32 cellular contexts compared by ENCODE assay signal in the genomic region with DNA sequence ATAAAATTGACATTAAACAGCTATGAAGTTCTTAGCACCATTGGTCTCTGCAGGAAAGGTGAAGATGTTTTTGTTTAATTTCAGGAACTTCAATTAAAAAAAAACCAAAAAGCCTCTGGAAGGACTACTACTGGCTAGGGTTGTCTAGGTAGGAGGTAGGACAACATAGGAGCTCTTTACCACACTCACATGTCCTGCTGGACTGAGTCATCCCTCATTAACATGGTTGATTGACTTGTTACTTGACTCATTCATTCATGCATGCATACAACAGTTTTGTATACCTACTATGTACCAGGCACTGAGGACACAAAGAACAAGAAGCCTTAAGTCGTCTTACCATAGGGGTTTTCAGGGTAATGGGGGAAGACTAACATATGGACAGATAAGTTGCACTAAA.
"Had no signal": no experiment of that assay in that cellular context is flagged by ENCODE, and none has a peak within 500 bp of the region (broad histone marks: within the 10 kb centered on the region; RNA-seq: fewer than 3 reads in every experiment).

No MANE protein-coding gene starts in this region.

- ATAC-seq: activated CD8-positive, alpha-beta memory T cell treated with anti-CD3 and anti-CD28 coated beads, Interleukin-2, amount 10 ng/mL, durations not matched to agents 7 days and 5 days; activated naive CD8-positive, alpha-beta T cell treated with anti-CD3 and anti-CD28 coated beads, Interleukin-2, amount 50 U/mL, for 24 hours; K562 had no signal

- H3K4me3 Mint-ChIP-seq: activated B cell treated with CpG ODN at 0.5 μM for 24 hours; activated CD4-positive, alpha-beta memory T cell treated with anti-CD3 and anti-CD28 coated beads, Interleukin-2, amount 10 ng/mL, durations not matched to agents 7 days and 5 days; activated CD8-positive, alpha-beta memory T cell treated with anti-CD3 and anti-CD28 coated beads, Interleukin-2, amount 10 ng/mL, durations not matched to agents 7 days and 5 days; activated naive CD4-positive, alpha-beta T cell treated with anti-CD3 and anti-CD28 coated beads, Interleukin-2, amount 10 ng/mL, durations not matched to agents 7 days and 5 days; activated naive CD8-positive, alpha-beta T cell; activated naive CD8-positive, alpha-beta T cell treated with anti-CD3 and anti-CD28 coated beads, Interleukin-2, amount 50 U/mL, for 24 hours had no signal

- H3K27me3 ChIP-seq: MG63 had no signal

- H3K27ac Mint-ChIP-seq: activated B cell treated with CpG ODN at 0.5 μM for 24 hours; activated CD4-positive, alpha-beta memory T cell treated with anti-CD3 and anti-CD28 coated beads, Interleukin-2, amount 10 ng/mL, durations not matched to agents 7 days and 5 days; activated CD8-positive, alpha-beta memory T cell treated with anti-CD3 and anti-CD28 coated beads, Interleukin-2, amount 10 ng/mL, durations not matched to agents 7 days and 5 days; activated naive CD4-positive, alpha-beta T cell treated with anti-CD3 and anti-CD28 coated beads, Interleukin-2, amount 10 ng/mL, durations not matched to agents 7 days and 5 days; activated naive CD8-positive, alpha-beta T cell; activated naive CD8-positive, alpha-beta T cell treated with anti-CD3 and anti-CD28 coated beads, Interleukin-2, amount 50 U/mL, for 24 hours had no signal

- H3K36me3 Mint-ChIP-seq: activated CD8-positive, alpha-beta memory T cell treated with anti-CD3 and anti-CD28 coated beads, Interleukin-2, amount 10 ng/mL, durations not matched to agents 7 days and 5 days; activated naive CD4-positive, alpha-beta T cell treated with anti-CD3 and anti-CD28 coated beads, Interleukin-2, amount 10 ng/mL, durations not matched to agents 7 days and 5 days; activated naive CD8-positive, alpha-beta T cell had no signal

- H3K27ac ChIP-seq: PC-9, VCaP had no signal

- H3K4me1 Mint-ChIP-seq: activated B cell treated with CpG ODN at 0.5 μM for 24 hours; activated CD4-positive, alpha-beta memory T cell treated with anti-CD3 and anti-CD28 coated beads, Interleukin-2, amount 10 ng/mL, durations not matched to agents 7 days and 5 days; activated CD8-positive, alpha-beta memory T cell treated with anti-CD3 and anti-CD28 coated beads, Interleukin-2, amount 10 ng/mL, durations not matched to agents 7 days and 5 days; activated naive CD4-positive, alpha-beta T cell treated with anti-CD3 and anti-CD28 coated beads, Interleukin-2, amount 10 ng/mL, durations not matched to agents 7 days and 5 days; activated naive CD8-positive, alpha-beta T cell treated with anti-CD3 and anti-CD28 coated beads, Interleukin-2, amount 50 U/mL, for 24 hours had no signal

- DNase-seq: activated B cell treated with CpG ODN at 0.5 μM for 24 hours; activated CD4-positive, alpha-beta memory T cell treated with anti-CD3 and anti-CD28 coated beads, Interleukin-2, amount 10 ng/mL, durations not matched to agents 7 days and 5 days; activated CD4-positive, alpha-beta T cell treated with anti-CD3 and anti-CD28 coated beads for 4 hours; activated CD4-positive, alpha-beta T cell treated with anti-CD3 and anti-CD28 coated beads, Interleukin-2, amount 50 U/mL, for 1 hour; activated CD4-positive, CD25-positive, alpha-beta regulatory T cell treated with anti-CD3 and anti-CD28 coated beads, Interleukin-2, amount 50 U/mL, for 72 hours; activated CD8-positive, alpha-beta memory T cell treated with anti-CD3 and anti-CD28 coated beads for 24 hours; activated CD8-positive, alpha-beta memory T cell treated with anti-CD3 and anti-CD28 coated beads, Interleukin-2, amount 10 ng/mL, durations not matched to agents 7 days and 5 days; activated CD8-positive, alpha-beta memory T cell treated with anti-CD3 and anti-CD28 coated beads, Interleukin-2, amount 50 U/mL, for 48 hours; activated effector memory CD4-positive, alpha-beta T cell treated with Interleukin-2 at 50 U/mL for 16 hours; activated naive CD4-positive, alpha-beta T cell treated with anti-CD3 and anti-CD28 coated beads, Interleukin-2, amount 10 ng/mL, durations not matched to agents 7 days and 5 days; activated naive CD8-positive, alpha-beta T cell treated with anti-CD3 and anti-CD28 coated beads, Interleukin-2, amount 50 U/mL, for 24 hours; activated T-cell treated with anti-CD3 and anti-CD28 coated beads, Interleukin-2, amount 50 U/mL, for 48 hours; amniotic stem cell; aorta; MG63; NCI-H1048; NCI-H1105 treated with DMSO at 0.1 percent for 48 hours; NCI-H1436 treated with DMSO at 0.1 percent for 48 hours; NCI-H1694 treated with DMSO at 0.1 percent for 48 hours; NCI-H2029; NCI-H510A; NCI-H526; NCI-H774; PC-9; Right ventricle myocardium superior; SW 1271; T-helper 1 cell; T-helper 2 cell; T-helper 9 cell had no signal

- H3K9me3 Mint-ChIP-seq: activated CD4-positive, alpha-beta memory T cell treated with anti-CD3 and anti-CD28 coated beads, Interleukin-2, amount 10 ng/mL, durations not matched to agents 7 days and 5 days; activated naive CD8-positive, alpha-beta T cell treated with anti-CD3 and anti-CD28 coated beads, Interleukin-2, amount 50 U/mL, for 24 hours had no signal

- H3K4me3 ChIP-seq: K562, MG63, PC-9 had no signal

- H3K9me3 ChIP-seq: MG63 had no signal

- H3K36me3 ChIP-seq: MG63 had no signal

- H3K27me3 Mint-ChIP-seq: activated CD4-positive, alpha-beta memory T cell treated with anti-CD3 and anti-CD28 coated beads, Interleukin-2, amount 10 ng/mL, durations not matched to agents 7 days and 5 days; activated CD8-positive, alpha-beta memory T cell treated with anti-CD3 and anti-CD28 coated beads, Interleukin-2, amount 10 ng/mL, durations not matched to agents 7 days and 5 days; activated naive CD4-positive, alpha-beta T cell treated with anti-CD3 and anti-CD28 coated beads, Interleukin-2, amount 10 ng/mL, durations not matched to agents 7 days and 5 days; activated naive CD8-positive, alpha-beta T cell had no signal
